ENCODE assay signal across 13 cellular contexts in genomic region chr2:105308785-105309540, GRCh38. TPM values are rescaled to one million over a fixed set of nuclear protein-coding genes. Genes with fewer than 3 reads are reported as not detected.
DNase-seq lines count a peak whose midpoint lies in the region; ATAC-seq, FAIRE-seq and TF ChIP-seq lines count a peak whose summit lies in the region.
"Had no signal": no experiment of that assay in that cellular context is flagged by ENCODE, and none has a peak within 500 bp of the region (broad histone marks: within the 10 kb centered on the region; RNA-seq: fewer than 3 reads in every experiment).

No MANE protein-coding gene starts in this region.

- no peaks in the 10 kb centered on the region; the same call in 1 of the 2 replicates for H3K4me1 ChIP-seq in IMR-90 (ENCODE audit: control insufficient read depth, insufficient read depth, low read length)
- peaks cover 5% of the 10 kb centered on the region; the same call in 1 of the 2 replicates for H3K4me1 ChIP-seq in GM12878 (ENCODE audit: control insufficient read depth, insufficient read depth, low read length)
- no peaks in the 10 kb centered on the region for H3K4me1 ChIP-seq in suprapubic skin

- H4K5ac ChIP-seq in IMR-90 (ENCODE audit: low read depth, low read length) = no peak overlapping the region

- H3K36me3 ChIP-seq in IMR-90 (ENCODE audit: control insufficient read depth, insufficient read depth, low read length) (peaks cover 18% of the 10 kb centered on the region), GM12878 (ENCODE audit: control insufficient read depth in 2 of 2, insufficient read depth in 2 of 2, low read length in 1 of 2) (peaks cover 3 to 10% of the 10 kb centered on the region in 2 experiments; a peak in 3 of 4 replicates), suprapubic skin (peaks cover 18% of the 10 kb centered on the region)

- no peak overlapping the region for H2AK5ac ChIP-seq in IMR-90 (ENCODE audit: low read depth, low read length)

- BruUV-seq in IMR-90 (replicated peaks; lab: Mats Ljungman, UMichigan) = no TSS peak
- no TSS peak for BruUV-seq in GM12878 (replicated peaks; lab: Mats Ljungman, UMichigan)

- dilution Hi-C loops in IMR-90 (cut with HindIII; ENCODE audit: low sequenced_read_pairs, unreplicated experiment) = no loop called here

- no peak overlapping the region for H2BK15ac ChIP-seq in IMR-90 (ENCODE audit: low read depth, low read length)

- TF ChIP-seq EP300 in GM12878 (IDR thresholded peaks at IDR 0.05; ENCODE audit: borderline replicate concordance in 1 of 2, control insufficient read depth in 1 of 2, low read depth in 2 of 2, low read length in 2 of 2) = no peak
- no peak for TF ChIP-seq EP300 in suprapubic skin (IDR thresholded peaks at IDR 0.05)

- no peak overlapping the region for H3K4ac ChIP-seq in IMR-90 (ENCODE audit: low read depth, low read length)

- TF ChIP-seq CTCF in IMR-90 (conservative IDR thresholded peaks at IDR 0.05; ENCODE audit: low read depth, low read length) = no peak
- no peak for TF ChIP-seq CTCF in GM12878 (IDR thresholded peaks at IDR 0.05 in 2 of 3, conservative IDR thresholded peaks at IDR 0.05 in 1 of 3; ENCODE audit: control insufficient read depth in 2 of 3, extremely low read depth in 1 of 3, insufficient read depth in 1 of 3, low read depth in 3 of 3, low read length in 3 of 3)
- TF ChIP-seq CTCF in suprapubic skin (IDR thresholded peaks at IDR 0.05) = no peak

- no peak overlapping the region for H4K91ac ChIP-seq in IMR-90 (ENCODE audit: insufficient read depth, low read depth, low read length)

- H3K27me3 ChIP-seq in IMR-90 (ENCODE audit: control insufficient read depth, insufficient read depth, low read length) = no peaks in the 10 kb centered on the region
- no peaks in the 10 kb centered on the region for H3K27me3 ChIP-seq in GM12878 (replicated peaks in 1 of 2; ENCODE audit: control insufficient read depth in 2 of 2, insufficient read depth in 2 of 2, low read length in 1 of 2)
- no peaks in the 10 kb centered on the region for H3K27me3 ChIP-seq in suprapubic skin
- H3K27me3 ChIP-seq: body of pancreas had no signal

- TF ChIP-seq RAD21 in IMR-90 (IDR thresholded peaks at IDR 0.05; ENCODE audit: low read length) (no peak), GM12878 (IDR thresholded peaks at IDR 0.05; ENCODE audit: insufficient read depth, low read depth, low read length) (no peak)

- H3K23ac ChIP-seq in IMR-90 (ENCODE audit: low read depth, low read length) = no peak overlapping the region

- no peak overlapping the region for H3K56ac ChIP-seq in IMR-90 (ENCODE audit: extremely low read depth, insufficient read depth, low read length)

- in situ Hi-C loops in IMR-90 (cut with MboI; ENCODE audit: low sequenced_read_pairs) (no loop called here), GM12878 (cut with MboI) (no loop called here)

- DNase-seq in Ammon's horn (ENCODE audit: low spot score) (peak; percentile 77), IMR-90 (no peak), GM12878 (ENCODE audit: low read depth, low spot score) (no peak), medulla oblongata (ENCODE audit: extremely low spot score) (peak; percentile 79), urothelium cell line (ENCODE audit: low spot score) (no peak), DMS153 treated with DMSO at 0.1 percent for 48 hours (lab: John Stamatoyannopoulos, UW; ENCODE audit: unreplicated experiment) (no peak), HUDEP-2 (lab: John Stamatoyannopoulos, UW; ENCODE audit: unreplicated experiment in 76 of 76) (no peak), suprapubic skin (ENCODE audit: low spot score in 2 of 2) (no peak)
- DNase-seq: activated T-cell treated with anti-CD3 and anti-CD28 coated beads, Interleukin-2, amount 50 U/mL, for 72 hours; GOT3; stimulated activated CD4-positive, alpha-beta T cell treated with anti-CD3 and anti-CD28 coated beads, Interleukin-2, amount 100 ng/mL, for 48 hours had no signal

- H4K8ac ChIP-seq in IMR-90 (ENCODE audit: low read depth in 2 of 2, low read length in 2 of 2) = no peak overlapping the region

- no peak overlapping the region for H2AK9ac ChIP-seq in IMR-90 (replicated peaks; ENCODE audit: low read depth, low read length, poor library complexity)

- no peak overlapping the region for H2BK120ac ChIP-seq in IMR-90 (ENCODE audit: low read depth, low read length)

- POLR2A ChIA-PET in IMR-90 (lab: Charles Lee; ENCODE audit: unreplicated experiment) (no interaction called here), GM12878 (lab: Charles Lee) (interaction anchor here (0.8 kb wide), 1 partner anchor 32 kb away, joined by 3 read pairs; no protein-coding TSS in a partner anchor)

- no peak overlapping the region for H3K14ac ChIP-seq in IMR-90 (replicated peaks; ENCODE audit: low read depth, low read length)

- H3K9me3 ChIP-seq in IMR-90 (ENCODE audit: control insufficient read depth, insufficient read depth, low read length) = no peaks in the 10 kb centered on the region
- no peaks in the 10 kb centered on the region; the same call in 2 of the 3 replicates for H3K9me3 ChIP-seq in GM12878 (replicated peaks; ENCODE audit: control insufficient read depth, insufficient read depth, low read length)
- H3K9me3 ChIP-seq in suprapubic skin = no peaks in the 10 kb centered on the region
- H3K9me3 ChIP-seq: body of pancreas had no signal

- no peak overlapping the region for H3K4me2 ChIP-seq in IMR-90 (ENCODE audit: low read depth, low read length)
- H3K4me2 ChIP-seq in GM12878 (ENCODE audit: control insufficient read depth, insufficient read depth) = no peak overlapping the region

- RAD21 ChIA-PET in GM12878 (lab: Charles Lee; ENCODE audit: unreplicated experiment) = no interaction called here

- 0 out of 2 replicates have a peak, but pooled peaks cover 4% of the 10 kb centered on the region for H3K9me1 ChIP-seq in IMR-90 (ENCODE audit: insufficient read depth, low read length)

- H3K18ac ChIP-seq in IMR-90 (ENCODE audit: low read depth, low read length) = no peak overlapping the region

- H2BK20ac ChIP-seq in IMR-90 (ENCODE audit: low read depth, low read length) = no peak overlapping the region

- SMC1A ChIA-PET in GM12878 (lab: Charles Lee; ENCODE audit: uncharacterized antibody, unreplicated experiment) = interaction anchor here (1.3 kb wide), 1 partner anchor 13 kb away, joined by 3 read pairs; no protein-coding TSS in a partner anchor

- no peak overlapping the region for H3K9ac ChIP-seq in IMR-90 (ENCODE audit: low read depth, low read length)
- no peak overlapping the region for H3K9ac ChIP-seq in GM12878 (ENCODE audit: control insufficient read depth, insufficient read depth, low read length)

- H3K27ac ChIP-seq in IMR-90 (ENCODE audit: insufficient read depth, low read length) (no peak overlapping the region), GM12878 (ENCODE audit: control insufficient read depth, insufficient read depth) (no peak overlapping the region), suprapubic skin (no peak overlapping the region)
- H3K27ac ChIP-seq: body of pancreas had no signal

- no peak overlapping the region for H2AFZ ChIP-seq in IMR-90 (replicated peaks; ENCODE audit: low read length, poor library complexity)
- no peak overlapping the region for H2AFZ ChIP-seq in GM12878 (ENCODE audit: control insufficient read depth, low read depth, low read length)

- H3K4me3 ChIP-seq in IMR-90 (ENCODE audit: insufficient read depth, low read depth, low read length) = no peak overlapping the region
- H3K4me3 ChIP-seq in GM12878 = no peak overlapping the region
- H3K4me3 ChIP-seq in suprapubic skin = no peak overlapping the region
- H3K4me3 ChIP-seq: body of pancreas had no signal

- peaks cover 27% of the 10 kb centered on the region; the same call in 1 of the 2 replicates for H4K20me1 ChIP-seq in IMR-90 (ENCODE audit: insufficient read depth, low read length)
- no peaks in the 10 kb centered on the region for H4K20me1 ChIP-seq in GM12878 (ENCODE audit: control insufficient read depth, insufficient read depth)

- H2BK5ac ChIP-seq in IMR-90 (ENCODE audit: low read depth, low read length, poor library complexity, severe bottlenecking) = no peak overlapping the region

- H3K79me1 ChIP-seq in IMR-90 (ENCODE audit: low read depth in 1 of 2, low read length in 2 of 2) = peaks cover 17 to 27% of the 10 kb centered on the region in 2 experiments

- ATAC-seq in IMR-90 (ENCODE audit: low read depth) (0 out of 2 replicates have a peak, but pooled peaks have one; percentile 29), GM12878 (no peak)
- ATAC-seq: activated CD4-positive, CD25-positive, alpha-beta regulatory T cell treated with anti-CD3 and anti-CD28 coated beads, Interleukin-2, amount 50 U/mL, for 24 hours; activated T-cell treated with anti-CD3 and anti-CD28 coated beads, Interleukin-2, amount 50 U/mL, for 72 hours; body of pancreas had no signal

- no CpG with 5 or more reads among the region's 14 CpGs for WGBS in IMR-90 (ENCODE audit: extremely low coverage in 2 of 2, insufficient read length in 1 of 2), 2 experiments
- WGBS in GM12878 (ENCODE audit: insufficient coverage, insufficient replicate concordance, low lambda C conversion rate, missing lambda C conversion rate) = 98% methylated on average over 14 of the region's 14 CpGs
- 88% methylated on average over 13 of the region's 14 CpGs for WGBS in suprapubic skin

- FAIRE-seq in GM12878 (lab: Jason Lieb, UNC) (no peak), urothelium cell line (lab: Jason Lieb, UNC) (no peak)

- CTCF ChIA-PET in IMR-90 (lab: Yijun Ruan, JAX) = no interaction called here
- CTCF ChIA-PET in GM12878 (lab: Yijun Ruan, JAX) = interaction anchor here (1.2 to 2.6 kb wide), 3 partner anchors 15 to 194 kb away, joined by 3 to 15 read pairs (median 3); no protein-coding TSS in a partner anchor

- intact Hi-C loops in IMR-90 (cut with micrococcal nuclease) = no loop called here
- intact Hi-C loops in GM12878 (cut with micrococcal nuclease; ENCODE audit: unreplicated experiment) = no loop called here

- TF ChIP-seq POLR2A in IMR-90 (IDR thresholded peaks at IDR 0.05; ENCODE audit: low read depth, low read length) (no peak), GM12878 (IDR thresholded peaks at IDR 0.05; ENCODE audit: low read depth, low read length) (no peak), suprapubic skin (IDR thresholded peaks at IDR 0.05) (no peak)

- H3K79me2 ChIP-seq in GM12878 (ENCODE audit: control insufficient read depth, insufficient read depth, low read length) = peaks cover 36% of the 10 kb centered on the region

RNA-seq across cellular contexts. Expression of gene TGFBRAP1, which starts 20.6 kb away (rescaled TPM):
- total RNA-seq in IMR-90 (2012; rRNA removed) (8.9 and 10.4 TPM in 2 replicates), GM12878 (2014; rRNA removed) (27.6 and 30.0 TPM in 2 replicates), GM12878 (2014; rRNA removed; fragmentation: Illumina TruSeq; extraction: Trizol) (21.1 and 22.5 TPM in 2 replicates), GM12878 (2021) (35.2 and 37.4 TPM in 2 replicates), suprapubic skin (10 to 100 TPM; 31.0 to 38.1 (median 36.9) TPM)
- polyA plus RNA-seq in IMR-90 (2012; rRNA removed) (6.9 and 7.2 TPM in 2 replicates), GM12878 (2011; rRNA removed) (13.0 and 16.2 TPM in 2 replicates), GM12878 (2014; fragmentation: Illumina TruSeq; extraction: Trizol) (23.4 and 28.0 TPM in 2 replicates), GM12878 (2014; fragmentation: Nextera tagmentation; extraction: Ambion mirVana) (1 to 10 TPM; 7.9 to 8.1 TPM), GM12878 (2014; rRNA removed) (26.5 and 28.2 TPM in 2 replicates), GM12878 (2016; fragmentation: Nextera tagmentation; extraction: Ambion mirVana) (10 to 100 TPM in 1 of 2 experiments, 1 to 10 TPM in 1; 8.6 to 24.9 TPM)
- polyA plus RNA-seq in IMR-90 (2012; cell fraction: cytosol; rRNA removed) = 5.9 and 7.5 TPM in 2 replicates
- 6.4 and 8.7 TPM in 2 replicates for polyA plus RNA-seq in IMR-90 (2012; cell fraction: nucleus; rRNA removed; ENCODE audit: low replicate concordance)
- 28.5 and 29.8 TPM in 2 replicates for total RNA-seq in GM12878 (2013; cell fraction: nucleolus; rRNA removed)
- 10.2 TPM for polyA plus RNA-seq in GM12878 (2011; ENCODE audit: low read depth)
- 20.0 and 21.0 TPM in 2 replicates for polyA plus RNA-seq in GM12878 (2011; cell fraction: cytosol; rRNA removed)
- polyA plus RNA-seq in GM12878 (2011; cell fraction: nucleus; rRNA removed) = 19.8 and 24.6 TPM in 2 replicates
- 14.5 and 15.6 TPM in 2 replicates for polyA plus RNA-seq in GM12878 (2012)
- 26.4 and 31.2 TPM in 2 replicates for polyA minus RNA-seq in GM12878 (2011; rRNA and poly(A)+ RNA removed)
- 12.5 and 13.8 TPM in 2 replicates for polyA minus RNA-seq in GM12878 (2011; cell fraction: cytosol; rRNA and poly(A)+ RNA removed)
- polyA minus RNA-seq in GM12878 (2011; cell fraction: nucleus; rRNA and poly(A)+ RNA removed) = 14.5 and 21.4 TPM in 2 replicates

RNA-seq across cellular contexts. Expression of gene C2orf49, which starts 28.4 kb away (rescaled TPM):
- total RNA-seq in IMR-90 (2012; rRNA removed) (3.8 and 11.1 TPM in 2 replicates), GM12878 (2014; rRNA removed) (7.2 and 7.3 TPM in 2 replicates), GM12878 (2014; rRNA removed; fragmentation: Illumina TruSeq; extraction: Trizol) (15.9 and 16.1 TPM in 2 replicates), GM12878 (2021) (11.3 and 13.2 TPM in 2 replicates), suprapubic skin (10 to 100 TPM; 17.5 to 33.6 (median 27.8) TPM)
- polyA plus RNA-seq in IMR-90 (2012; rRNA removed) (8.5 and 8.6 TPM in 2 replicates), GM12878 (2011; rRNA removed) (24.2 and 39.4 TPM in 2 replicates), GM12878 (2014; fragmentation: Illumina TruSeq; extraction: Trizol) (20.8 and 22.2 TPM in 2 replicates), GM12878 (2014; fragmentation: Nextera tagmentation; extraction: Ambion mirVana) (10 to 100 TPM; 15.7 to 19.5 TPM), GM12878 (2014; rRNA removed) (10.0 and 11.4 TPM in 2 replicates), GM12878 (2016; fragmentation: Nextera tagmentation; extraction: Ambion mirVana) (10 to 100 TPM; 13.5 to 15.2 TPM)
- 1.1 and 1.3 TPM in 2 replicates for polyA plus RNA-seq in IMR-90 (2012; cell fraction: cytosol; rRNA removed)
- polyA plus RNA-seq in IMR-90 (2012; cell fraction: nucleus; rRNA removed; ENCODE audit: low replicate concordance) = 0.46 and 5.5 TPM in 2 replicates
- total RNA-seq in GM12878 (2013; cell fraction: nucleolus; rRNA removed) = 38.8 and 40.1 TPM in 2 replicates
- polyA plus RNA-seq in GM12878 (2011; ENCODE audit: low read depth) = 5.6 TPM
- 8.5 and 9.2 TPM in 2 replicates for polyA plus RNA-seq in GM12878 (2011; cell fraction: cytosol; rRNA removed)
- polyA plus RNA-seq in GM12878 (2011; cell fraction: nucleus; rRNA removed) = 7.9 and 8.6 TPM in 2 replicates
- polyA plus RNA-seq in GM12878 (2012) = 14.0 and 16.8 TPM in 2 replicates
- polyA minus RNA-seq in GM12878 (2011; rRNA and poly(A)+ RNA removed) = 7.2 and 7.8 TPM in 2 replicates
- polyA minus RNA-seq in GM12878 (2011; cell fraction: cytosol; rRNA and poly(A)+ RNA removed) = 5.1 and 9.5 TPM in 2 replicates
- polyA minus RNA-seq in GM12878 (2011; cell fraction: nucleus; rRNA and poly(A)+ RNA removed) = 6.6 and 9.1 TPM in 2 replicates

Comparison
In these comparisons a context has a peak if more than half of its experiments do, and no peak if none do; other contexts are left out.
1. DNase-seq: peak in Ammon's horn (single experiment) and medulla oblongata (single experiment); none in IMR-90 (single experiment), GM12878 (single experiment), urothelium cell line (single experiment), DMS153 treated with DMSO at 0.1 percent for 48 hours (single experiment), HUDEP-2 (0 of 76) and suprapubic skin (0 of 2).